8 cellular contexts compared by ENCODE assay signal in genomic region chr13:113562085-113562749, GRCh38. TPM values are rescaled to one million over a fixed set of nuclear protein-coding genes. Genes with fewer than 3 reads are reported as not detected.
DNase-seq lines count a peak whose midpoint lies in the region; ATAC-seq, FAIRE-seq and TF ChIP-seq lines count a peak whose summit lies in the region.

No MANE protein-coding gene starts in this region.

- H3K4me2 ChIP-seq in neural progenitor cell: no peak overlapping the region

- H3K36me3 ChIP-seq in neural progenitor cell: no peaks in the 10 kb centered on the region

- H3K9ac ChIP-seq in neural progenitor cell: no peak overlapping the region

- peak overlapping the region; percentile 50 for H3K27ac Mint-ChIP-seq in neural progenitor cell

- H3K4me1 ChIP-seq in foreskin keratinocyte (no peaks in the 10 kb centered on the region), neural progenitor cell (no peaks in the 10 kb centered on the region)

- no peaks in the 10 kb centered on the region for H3K36me3 Mint-ChIP-seq in activated T-cell treated with anti-CD3 and anti-CD28 coated beads, Interleukin-2, amount 50 U/mL, for 4 hours (ENCODE audit: insufficient read depth)
- H3K36me3 Mint-ChIP-seq in neural progenitor cell: no peaks in the 10 kb centered on the region

- no peaks in the 10 kb centered on the region for H4K20me1 ChIP-seq in neural progenitor cell (ENCODE audit: low read depth)

- no peak overlapping the region for H2AFZ ChIP-seq in neural progenitor cell (replicated peaks)

- peak; percentile 78 for TF ChIP-seq CTCF in foreskin keratinocyte (conservative IDR thresholded peaks at IDR 0.05)
- peak; percentile 80 for TF ChIP-seq CTCF in neural progenitor cell (IDR thresholded peaks at IDR 0.05)

- H3K4me1 Mint-ChIP-seq in activated T-cell treated with anti-CD3 and anti-CD28 coated beads, Interleukin-2, amount 50 U/mL, for 4 hours (ENCODE audit: low read depth): no peaks in the 10 kb centered on the region
- H3K4me1 Mint-ChIP-seq in neural progenitor cell: peaks cover 7% of the 10 kb centered on the region

- peak; percentile 94 for FAIRE-seq in urothelium cell line (lab: Jason Lieb, UNC)
- no peak for FAIRE-seq in RCC 7860 (lab: Jason Lieb, UNC)

- H3K9me3 Mint-ChIP-seq in activated T-cell treated with anti-CD3 and anti-CD28 coated beads, Interleukin-2, amount 50 U/mL, for 4 hours: no peaks in the 10 kb centered on the region
- H3K9me3 Mint-ChIP-seq in neural progenitor cell: no peaks in the 10 kb centered on the region

- H3K27ac ChIP-seq in foreskin keratinocyte: no peak overlapping the region
- no peak overlapping the region for H3K27ac ChIP-seq in neural progenitor cell

- no peaks in the 10 kb centered on the region for H3K79me2 ChIP-seq in neural progenitor cell (ENCODE audit: low read depth)

- H3K4me3 ChIP-seq in neural progenitor cell: no peak overlapping the region

- DNase-seq in DMS53 treated with DMSO at 0.1 percent for 48 hours (lab: John Stamatoyannopoulos, UW; ENCODE audit: unreplicated experiment) (peak; percentile 10), NCI-H82 treated with DMSO at 0.1 percent for 48 hours (lab: John Stamatoyannopoulos, UW; ENCODE audit: unreplicated experiment) (peak; percentile 30), foreskin keratinocyte (peak in 1 of 2 donors; percentile 28), neural progenitor cell (ENCODE audit: low spot score) (peak; percentile 93), urothelium cell line (ENCODE audit: low spot score) (peak; percentile 72), RCC 7860 (ENCODE audit: low spot score) (no peak)
- DNase-seq in activated T-cell treated with anti-CD3 and anti-CD28 coated beads, Interleukin-2, amount 50 U/mL, for 4 hours: peak; percentile 25

- H3K4me3 Mint-ChIP-seq in activated T-cell treated with anti-CD3 and anti-CD28 coated beads, Interleukin-2, amount 50 U/mL, for 4 hours: no peak overlapping the region
- no peak overlapping the region for H3K4me3 Mint-ChIP-seq in neural progenitor cell

- H3K27me3 ChIP-seq in foreskin keratinocyte (no peaks in the 10 kb centered on the region), neural progenitor cell (no peaks in the 10 kb centered on the region)

- no peaks in the 10 kb centered on the region for H3K9me3 ChIP-seq in neural progenitor cell (ENCODE audit: low read depth)

- H3K27me3 Mint-ChIP-seq in activated T-cell treated with anti-CD3 and anti-CD28 coated beads, Interleukin-2, amount 50 U/mL, for 4 hours (ENCODE audit: low read depth): peaks cover 13% of the 10 kb centered on the region
- H3K27me3 Mint-ChIP-seq in neural progenitor cell (ENCODE audit: insufficient read depth, low read depth): peaks cover 12% of the 10 kb centered on the region

- ATAC-seq in HG03280 (IDR thresholded peaks at IDR 0.05; ENCODE audit: unreplicated experiment): peak; percentile 71
- ATAC-seq in activated T-cell treated with anti-CD3 and anti-CD28 coated beads, Interleukin-2, amount 50 U/mL, for 4 hours: peak; percentile 75 to 77
- ATAC-seq in foreskin keratinocyte: peak; percentile 59

- H3F3A ChIP-seq in neural progenitor cell (ENCODE audit: low read depth): no peaks in the 10 kb centered on the region

RNA-seq across cellular contexts. Expression of gene TFDP1, which starts 22.3 kb away (rescaled TPM):
- total RNA-seq in activated T-cell treated with anti-CD3 and anti-CD28 coated beads, Interleukin-2, amount 50 U/mL, for 4 hours: 100 to 1,000 TPM; 147 to 200 (median 172) TPM
- total RNA-seq in foreskin keratinocyte (145 and 167 TPM in 2 replicates), neural progenitor cell (ENCODE audit: low replicate concordance) (57.5 and 88.6 TPM in 2 replicates)
- polyA plus RNA-seq in foreskin keratinocyte: 89.0 and 114 TPM in 2 replicates
